Comparison of ENCODE assay signal across 8 cellular contexts in genomic region chr4:52037730-52038108, GRCh38. TPM values are rescaled to one million over a fixed set of nuclear protein-coding genes. Genes with fewer than 3 reads are reported as not detected.
DNase-seq lines count a peak whose midpoint lies in the region; ATAC-seq and TF ChIP-seq lines count a peak whose summit lies in the region.

No MANE protein-coding gene starts in this region.

- peak; percentile 62 to 63 for ATAC-seq in activated T-cell treated with anti-CD3 and anti-CD28 coated beads, Interleukin-2, amount 50 U/mL, for 72 hours (replicated peaks in 1 of 2)
- ATAC-seq in activated naive CD8-positive, alpha-beta T cell treated with anti-CD3 and anti-CD28 coated beads, Interleukin-2, amount 10 ng/mL, durations not matched to agents 7 days and 5 days (ENCODE audit: low read depth), result peak; percentile 65
- ATAC-seq in left ventricle myocardium superior, result peak; percentile 80

- H3K4me3 ChIP-seq in HFF-Myc (replicated peaks; ENCODE audit: low read depth, low read length), result peak overlapping the region; percentile 68

- DNase-seq in activated T-cell treated with anti-CD3 and anti-CD28 coated beads, Interleukin-2, amount 50 U/mL, for 72 hours, result no peak
- no peak for DNase-seq in activated T-cell treated with anti-CD3 and anti-CD28 coated beads, Interleukin-2, amount 50 U/mL, for 48 hours
- no peak for DNase-seq in HFF-Myc (ENCODE audit: extremely low read depth, low read depth)
- DNase-seq in NAMALWA (ENCODE audit: low spot score), result peak; percentile 55
- no peak for DNase-seq in activated naive CD8-positive, alpha-beta T cell treated with anti-CD3 and anti-CD28 coated beads, Interleukin-2, amount 10 ng/mL, durations not matched to agents 7 days and 5 days
- DNase-seq in left ventricle myocardium superior, result peak; percentile 60
- peak; percentile 80 for DNase-seq in posterior vena cava (ENCODE audit: low spot score)
- DNase-seq in mesenteric fat pad (ENCODE audit: low spot score), result no peak

- intact Hi-C loops in left ventricle myocardium superior (cut with micrococcal nuclease) (no loop called here), posterior vena cava (cut with DNase I) (no loop called here)

- H3K27me3 Mint-ChIP-seq in activated T-cell treated with anti-CD3 and anti-CD28 coated beads, Interleukin-2, amount 50 U/mL, for 72 hours (ENCODE audit: low read depth), result peaks cover 31% of the 10 kb centered on the region
- H3K27me3 Mint-ChIP-seq in activated naive CD8-positive, alpha-beta T cell treated with anti-CD3 and anti-CD28 coated beads, Interleukin-2, amount 10 ng/mL, durations not matched to agents 7 days and 5 days, result peaks cover 22% of the 10 kb centered on the region

- peaks cover 25% of the 10 kb centered on the region for H3K4me1 Mint-ChIP-seq in activated T-cell treated with anti-CD3 and anti-CD28 coated beads, Interleukin-2, amount 50 U/mL, for 72 hours (ENCODE audit: low read depth)
- H3K4me1 Mint-ChIP-seq in activated naive CD8-positive, alpha-beta T cell treated with anti-CD3 and anti-CD28 coated beads, Interleukin-2, amount 10 ng/mL, durations not matched to agents 7 days and 5 days, result peaks cover 23% of the 10 kb centered on the region

- TF ChIP-seq CTCF in HFF-Myc (IDR thresholded peaks at IDR 0.05; ENCODE audit: low read depth, low read length, missing control alignments), result no peak

- H3K27ac Mint-ChIP-seq in activated T-cell treated with anti-CD3 and anti-CD28 coated beads, Interleukin-2, amount 50 U/mL, for 72 hours, result peak overlapping the region; percentile 90
- peak overlapping the region; percentile 28 for H3K27ac Mint-ChIP-seq in activated naive CD8-positive, alpha-beta T cell treated with anti-CD3 and anti-CD28 coated beads, Interleukin-2, amount 10 ng/mL, durations not matched to agents 7 days and 5 days

- peaks cover 0 to 9% of the 10 kb centered on the region in 2 donors for H3K36me3 Mint-ChIP-seq in activated T-cell treated with anti-CD3 and anti-CD28 coated beads, Interleukin-2, amount 50 U/mL, for 72 hours (ENCODE audit: insufficient read depth in 2 of 2)
- H3K36me3 Mint-ChIP-seq in activated naive CD8-positive, alpha-beta T cell treated with anti-CD3 and anti-CD28 coated beads, Interleukin-2, amount 10 ng/mL, durations not matched to agents 7 days and 5 days, result no peaks in the 10 kb centered on the region

- POLR2A ChIA-PET in activated naive CD8-positive, alpha-beta T cell treated with anti-CD3 and anti-CD28 coated beads, Interleukin-2, amount 10 ng/mL, durations not matched to agents 7 days and 5 days (lab: Charles Lee), result interaction anchor here (0.8 to 1.0 kb wide), 3 partner anchors 21 to 204 kb away, joined by 3 to 4 read pairs (median 3); partner anchors contain the start of gene DCUN1D4

- H3K4me3 Mint-ChIP-seq in activated T-cell treated with anti-CD3 and anti-CD28 coated beads, Interleukin-2, amount 50 U/mL, for 72 hours, result peak overlapping the region; percentile 83 to 98
- H3K4me3 Mint-ChIP-seq in activated naive CD8-positive, alpha-beta T cell treated with anti-CD3 and anti-CD28 coated beads, Interleukin-2, amount 10 ng/mL, durations not matched to agents 7 days and 5 days, result peak overlapping the region; percentile 82

- no peaks in the 10 kb centered on the region for H3K9me3 Mint-ChIP-seq in activated T-cell treated with anti-CD3 and anti-CD28 coated beads, Interleukin-2, amount 50 U/mL, for 72 hours
- no peaks in the 10 kb centered on the region for H3K9me3 Mint-ChIP-seq in activated naive CD8-positive, alpha-beta T cell treated with anti-CD3 and anti-CD28 coated beads, Interleukin-2, amount 10 ng/mL, durations not matched to agents 7 days and 5 days

RNA-seq across cellular contexts. Expression of gene SGCB, which starts 0.4 kb away (rescaled TPM):
- 10 to 100 TPM; 18.2 to 18.8 TPM for total RNA-seq in activated T-cell treated with anti-CD3 and anti-CD28 coated beads, Interleukin-2, amount 50 U/mL, for 72 hours
- total RNA-seq in activated naive CD8-positive, alpha-beta T cell treated with anti-CD3 and anti-CD28 coated beads, Interleukin-2, amount 10 ng/mL, durations not matched to agents 7 days and 5 days, result 10 to 100 TPM; 10.1 to 10.3 TPM
- 80.4 TPM for total RNA-seq in left ventricle myocardium superior
- 10 to 100 TPM; 71.1 to 72.4 TPM for total RNA-seq in posterior vena cava
- total RNA-seq in mesenteric fat pad, result 65.3 TPM

RNA-seq across cellular contexts. Expression of gene SPATA18, which starts 13.4 kb away (rescaled TPM):
- under 1 TPM in 1 of 2 donors, not detected in 1; 0.24 TPM for total RNA-seq in activated T-cell treated with anti-CD3 and anti-CD28 coated beads, Interleukin-2, amount 50 U/mL, for 72 hours
- under 1 TPM; 0.09 to 0.55 TPM for total RNA-seq in activated naive CD8-positive, alpha-beta T cell treated with anti-CD3 and anti-CD28 coated beads, Interleukin-2, amount 10 ng/mL, durations not matched to agents 7 days and 5 days
- total RNA-seq in left ventricle myocardium superior (1.9 TPM), posterior vena cava (1 to 10 TPM; 5.3 to 5.8 TPM), mesenteric fat pad (7.2 TPM)

RNA-seq across cellular contexts. Expression of gene LRRC66, which starts 17.6 kb away (rescaled TPM):
- total RNA-seq in activated T-cell treated with anti-CD3 and anti-CD28 coated beads, Interleukin-2, amount 50 U/mL, for 72 hours, result under 1 TPM; 0.72 to 0.77 TPM
- under 1 TPM; 0.25 to 0.31 TPM for total RNA-seq in activated naive CD8-positive, alpha-beta T cell treated with anti-CD3 and anti-CD28 coated beads, Interleukin-2, amount 10 ng/mL, durations not matched to agents 7 days and 5 days
- total RNA-seq in left ventricle myocardium superior (0.27 TPM), posterior vena cava (under 1 TPM; 0.65 to 0.71 TPM), mesenteric fat pad (0.42 TPM)

Comparison
In these comparisons a context has a peak if more than half of its experiments do, and no peak if none do; other contexts are left out.
1. DNase-seq: peak in NAMALWA (single experiment), left ventricle myocardium superior (single experiment) and posterior vena cava (single experiment); none in activated T-cell treated with anti-CD3 and anti-CD28 coated beads, Interleukin-2, amount 50 U/mL, for 72 hours (0 of 2), activated T-cell treated with anti-CD3 and anti-CD28 coated beads, Interleukin-2, amount 50 U/mL, for 48 hours (0 of 2), HFF-Myc (single experiment), activated naive CD8-positive, alpha-beta T cell treated with anti-CD3 and anti-CD28 coated beads, Interleukin-2, amount 10 ng/mL, durations not matched to agents 7 days and 5 days (single experiment) and mesenteric fat pad (single experiment).
2. Peak in every context shown above with its lines, with median percentiles within 50 percentile points of each other: ATAC-seq.